1 cellular context compared by ENCODE assay signal in genomic region chr14:20682435-20683124, GRCh38.
TF ChIP-seq lines count a peak whose summit lies in the region.

No MANE protein-coding gene starts in this region.

TF ChIP-seq in K562, 482 proteins besides CTCF, POLR2A, EP300 and RAD21 (continued from another document and continues in another):
- TF ChIP-seq, protein P1, sequence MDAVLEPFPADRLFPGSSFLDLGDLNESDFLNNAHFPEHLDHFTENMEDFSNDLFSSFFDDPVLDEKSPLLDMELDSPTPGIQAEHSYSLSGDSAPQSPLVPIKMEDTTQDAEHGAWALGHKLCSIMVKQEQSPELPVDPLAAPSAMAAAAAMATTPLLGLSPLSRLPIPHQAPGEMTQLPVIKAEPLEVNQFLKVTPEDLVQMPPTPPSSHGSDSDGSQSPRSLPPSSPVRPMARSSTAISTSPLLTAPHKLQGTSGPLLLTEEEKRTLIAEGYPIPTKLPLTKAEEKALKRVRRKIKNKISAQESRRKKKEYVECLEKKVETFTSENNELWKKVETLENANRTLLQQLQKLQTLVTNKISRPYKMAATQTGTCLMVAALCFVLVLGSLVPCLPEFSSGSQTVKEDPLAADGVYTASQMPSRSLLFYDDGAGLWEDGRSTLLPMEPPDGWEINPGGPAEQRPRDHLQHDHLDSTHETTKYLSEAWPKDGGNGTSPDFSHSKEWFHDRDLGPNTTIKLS (IDR thresholded peaks at IDR 0.05; ENCODE audit: borderline replicate concordance, low read depth): peak; percentile 76
- TF ChIP-seq, protein P2, sequence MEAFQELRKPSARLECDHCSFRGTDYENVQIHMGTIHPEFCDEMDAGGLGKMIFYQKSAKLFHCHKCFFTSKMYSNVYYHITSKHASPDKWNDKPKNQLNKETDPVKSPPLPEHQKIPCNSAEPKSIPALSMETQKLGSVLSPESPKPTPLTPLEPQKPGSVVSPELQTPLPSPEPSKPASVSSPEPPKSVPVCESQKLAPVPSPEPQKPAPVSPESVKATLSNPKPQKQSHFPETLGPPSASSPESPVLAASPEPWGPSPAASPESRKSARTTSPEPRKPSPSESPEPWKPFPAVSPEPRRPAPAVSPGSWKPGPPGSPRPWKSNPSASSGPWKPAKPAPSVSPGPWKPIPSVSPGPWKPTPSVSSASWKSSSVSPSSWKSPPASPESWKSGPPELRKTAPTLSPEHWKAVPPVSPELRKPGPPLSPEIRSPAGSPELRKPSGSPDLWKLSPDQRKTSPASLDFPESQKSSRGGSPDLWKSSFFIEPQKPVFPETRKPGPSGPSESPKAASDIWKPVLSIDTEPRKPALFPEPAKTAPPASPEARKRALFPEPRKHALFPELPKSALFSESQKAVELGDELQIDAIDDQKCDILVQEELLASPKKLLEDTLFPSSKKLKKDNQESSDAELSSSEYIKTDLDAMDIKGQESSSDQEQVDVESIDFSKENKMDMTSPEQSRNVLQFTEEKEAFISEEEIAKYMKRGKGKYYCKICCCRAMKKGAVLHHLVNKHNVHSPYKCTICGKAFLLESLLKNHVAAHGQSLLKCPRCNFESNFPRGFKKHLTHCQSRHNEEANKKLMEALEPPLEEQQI (IDR thresholded peaks at IDR 0.05): no peak
- TF ChIP-seq MLLT1 (IDR thresholded peaks at IDR 0.05): 0 out of 4 replicates have a peak, but pooled peaks of 1 of the 2 experiments have one; percentile 27
- peak; percentile 43; the same call in 1 of the 2 replicates for TF ChIP-seq ATF7 (IDR thresholded peaks at IDR 0.05)
- peak; percentile 96 for TF ChIP-seq HINFP (tag; conservative IDR thresholded peaks at IDR 0.05; ENCODE audit: low read depth)
- TF ChIP-seq GABPA (tag; conservative IDR thresholded peaks at IDR 0.05; ENCODE audit: low read depth): peak; percentile 90
- TF ChIP-seq JUND (IDR thresholded peaks at IDR 0.05; ENCODE audit: borderline replicate concordance, low read depth, low read length): 0 out of 2 replicates have a peak, but pooled peaks have one; percentile 24
- TF ChIP-seq JUND (tag; IDR thresholded peaks at IDR 0.05; ENCODE audit: borderline replicate concordance, low read depth, low read length): no peak
- peak in 1 of 2 experiments; percentile 23; a peak in 1 of 4 replicates for TF ChIP-seq TEAD1 (CRISPR knock-in tag; IDR thresholded peaks at IDR 0.05)
- TF ChIP-seq RERE (CRISPR knock-in tag; IDR thresholded peaks at IDR 0.05; ENCODE audit: borderline replicate concordance): no peak
- TF ChIP-seq ZC3H11A (IDR thresholded peaks at IDR 0.05; ENCODE audit: low read depth, low read length): no peak
- peak; percentile 21; the same call in 1 of the 2 replicates for TF ChIP-seq CREB1 (IDR thresholded peaks at IDR 0.05)
- TF ChIP-seq CREB1 (CRISPR knock-in tag; IDR thresholded peaks at IDR 0.05): no peak; the same call in 1 of the 2 replicates
- peak; percentile 79 for TF ChIP-seq POLR2G (IDR thresholded peaks at IDR 0.05; ENCODE audit: low read depth, low read length)
- peak in 1 of 2 experiments; percentile 26; a peak in 1 of 4 replicates for TF ChIP-seq MAZ (CRISPR knock-in tag; conservative IDR thresholded peaks at IDR 0.05 in 1 of 2, IDR thresholded peaks at IDR 0.05 in 1 of 2)
- TF ChIP-seq, protein P3, sequence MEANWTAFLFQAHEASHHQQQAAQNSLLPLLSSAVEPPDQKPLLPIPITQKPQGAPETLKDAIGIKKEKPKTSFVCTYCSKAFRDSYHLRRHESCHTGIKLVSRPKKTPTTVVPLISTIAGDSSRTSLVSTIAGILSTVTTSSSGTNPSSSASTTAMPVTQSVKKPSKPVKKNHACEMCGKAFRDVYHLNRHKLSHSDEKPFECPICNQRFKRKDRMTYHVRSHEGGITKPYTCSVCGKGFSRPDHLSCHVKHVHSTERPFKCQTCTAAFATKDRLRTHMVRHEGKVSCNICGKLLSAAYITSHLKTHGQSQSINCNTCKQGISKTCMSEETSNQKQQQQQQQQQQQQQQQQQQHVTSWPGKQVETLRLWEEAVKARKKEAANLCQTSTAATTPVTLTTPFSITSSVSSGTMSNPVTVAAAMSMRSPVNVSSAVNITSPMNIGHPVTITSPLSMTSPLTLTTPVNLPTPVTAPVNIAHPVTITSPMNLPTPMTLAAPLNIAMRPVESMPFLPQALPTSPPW (CRISPR knock-in tag; IDR thresholded peaks at IDR 0.05): peak; percentile 33
- TF ChIP-seq GABPB1 (CRISPR knock-in tag; IDR thresholded peaks at IDR 0.05): peak; percentile 42; the same call in 1 of the 2 replicates
- 0 out of 2 replicates have a peak, but pooled peaks have one; percentile 7 for TF ChIP-seq ZNF589 (CRISPR knock-in tag; IDR thresholded peaks at IDR 0.05; ENCODE audit: low read depth)
- peak; percentile 40 for TF ChIP-seq KDM5B (IDR thresholded peaks at IDR 0.05; ENCODE audit: insufficient replicate concordance, low read depth, low read length)
- TF ChIP-seq RBFOX2 (IDR thresholded peaks at IDR 0.05; ENCODE audit: low read depth, low read length): peak; percentile 78
- no peak for TF ChIP-seq ZFP91 (CRISPR knock-in tag; IDR thresholded peaks at IDR 0.05)
- no peak for TF ChIP-seq ATF1 (CRISPR knock-in tag; IDR thresholded peaks at IDR 0.05)
- TF ChIP-seq ATF1 (tag; IDR thresholded peaks at IDR 0.05): peak; percentile 66; the same call in 1 of the 2 replicates
- no peak for TF ChIP-seq SIRT6 (IDR thresholded peaks at IDR 0.05; ENCODE audit: low read depth, low read length)
- TF ChIP-seq NONO (IDR thresholded peaks at IDR 0.05; ENCODE audit: low read depth in 2 of 2, low read length in 1 of 2): no peak
- no peak for TF ChIP-seq SMC3 (conservative IDR thresholded peaks at IDR 0.05; ENCODE audit: insufficient read depth, low read depth, low read length)
- TF ChIP-seq SNAPC5 (CRISPR knock-in tag; IDR thresholded peaks at IDR 0.05): no peak
- no peak for TF ChIP-seq FOS (IDR thresholded peaks at IDR 0.05; ENCODE audit: extremely low read depth, insufficient read length)
- no peak for TF ChIP-seq ZNF282 (CRISPR knock-in tag; IDR thresholded peaks at IDR 0.05)
- no peak for TF ChIP-seq ZNF507 (tag; conservative IDR thresholded peaks at IDR 0.05)
- TF ChIP-seq ZNF311 (CRISPR knock-in tag; IDR thresholded peaks at IDR 0.05): no peak
- no peak for TF ChIP-seq POLR2AphosphoS5 (IDR thresholded peaks at IDR 0.05; ENCODE audit: control insufficient read depth, insufficient read depth, low read depth, low read length)
- TF ChIP-seq TCF15 (CRISPR knock-in tag; IDR thresholded peaks at IDR 0.05): no peak
- no peak for TF ChIP-seq KLF13 (tag; IDR thresholded peaks at IDR 0.05; ENCODE audit: borderline replicate concordance, low read depth)
- peak; percentile 11; the same call in 1 of the 2 replicates for TF ChIP-seq NFIC (IDR thresholded peaks at IDR 0.05)
- TF ChIP-seq MYC (IDR thresholded peaks at IDR 0.05; ENCODE audit: low read depth, low read length): no peak
- TF ChIP-seq MYC (CRISPR knock-in tag; IDR thresholded peaks at IDR 0.05; ENCODE audit: borderline replicate concordance, low read depth): no peak
- peak; percentile 36; the same call in 1 of the 2 replicates for TF ChIP-seq TAF7 (tag; IDR thresholded peaks at IDR 0.05)
- TF ChIP-seq, protein P4, sequence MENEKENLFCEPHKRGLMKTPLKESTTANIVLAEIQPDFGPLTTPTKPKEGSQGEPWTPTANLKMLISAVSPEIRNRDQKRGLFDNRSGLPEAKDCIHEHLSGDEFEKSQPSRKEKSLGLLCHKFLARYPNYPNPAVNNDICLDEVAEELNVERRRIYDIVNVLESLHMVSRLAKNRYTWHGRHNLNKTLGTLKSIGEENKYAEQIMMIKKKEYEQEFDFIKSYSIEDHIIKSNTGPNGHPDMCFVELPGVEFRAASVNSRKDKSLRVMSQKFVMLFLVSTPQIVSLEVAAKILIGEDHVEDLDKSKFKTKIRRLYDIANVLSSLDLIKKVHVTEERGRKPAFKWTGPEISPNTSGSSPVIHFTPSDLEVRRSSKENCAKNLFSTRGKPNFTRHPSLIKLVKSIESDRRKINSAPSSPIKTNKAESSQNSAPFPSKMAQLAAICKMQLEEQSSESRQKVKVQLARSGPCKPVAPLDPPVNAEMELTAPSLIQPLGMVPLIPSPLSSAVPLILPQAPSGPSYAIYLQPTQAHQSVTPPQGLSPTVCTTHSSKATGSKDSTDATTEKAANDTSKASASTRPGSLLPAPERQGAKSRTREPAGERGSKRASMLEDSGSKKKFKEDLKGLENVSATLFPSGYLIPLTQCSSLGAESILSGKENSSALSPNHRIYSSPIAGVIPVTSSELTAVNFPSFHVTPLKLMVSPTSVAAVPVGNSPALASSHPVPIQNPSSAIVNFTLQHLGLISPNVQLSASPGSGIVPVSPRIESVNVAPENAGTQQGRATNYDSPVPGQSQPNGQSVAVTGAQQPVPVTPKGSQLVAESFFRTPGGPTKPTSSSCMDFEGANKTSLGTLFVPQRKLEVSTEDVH (IDR thresholded peaks at IDR 0.05; ENCODE audit: low read depth, partially characterized antibody): peak; percentile 5
